1 cellular context compared by ENCODE assay signal in genomic region chr18:79400591-79401381, GRCh38.
TF ChIP-seq lines count a peak whose summit lies in the region.

No MANE protein-coding gene starts in this region.

TF ChIP-seq in SK-N-SH treated with all-trans-retinoic acid at 6 μM for 48 hours, 23 proteins besides CTCF, POLR2A, EP300 and RAD21 (continued from another document):
- TF ChIP-seq, protein P1, sequence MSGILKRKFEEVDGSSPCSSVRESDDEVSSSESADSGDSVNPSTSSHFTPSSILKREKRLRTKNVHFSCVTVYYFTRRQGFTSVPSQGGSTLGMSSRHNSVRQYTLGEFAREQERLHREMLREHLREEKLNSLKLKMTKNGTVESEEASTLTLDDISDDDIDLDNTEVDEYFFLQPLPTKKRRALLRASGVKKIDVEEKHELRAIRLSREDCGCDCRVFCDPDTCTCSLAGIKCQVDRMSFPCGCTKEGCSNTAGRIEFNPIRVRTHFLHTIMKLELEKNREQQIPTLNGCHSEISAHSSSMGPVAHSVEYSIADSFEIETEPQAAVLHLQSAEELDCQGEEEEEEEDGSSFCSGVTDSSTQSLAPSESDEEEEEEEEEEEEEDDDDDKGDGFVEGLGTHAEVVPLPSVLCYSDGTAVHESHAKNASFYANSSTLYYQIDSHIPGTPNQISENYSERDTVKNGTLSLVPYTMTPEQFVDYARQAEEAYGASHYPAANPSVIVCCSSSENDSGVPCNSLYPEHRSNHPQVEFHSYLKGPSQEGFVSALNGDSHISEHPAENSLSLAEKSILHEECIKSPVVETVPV (CRISPR knock-in tag; IDR thresholded peaks at IDR 0.05): no peak
- TF ChIP-seq OSR1 (CRISPR knock-in tag; IDR thresholded peaks at IDR 0.05): no peak
- TF ChIP-seq ZNF565 (CRISPR knock-in tag; conservative IDR thresholded peaks at IDR 0.05; ENCODE audit: low read depth): no peak
- TF ChIP-seq BACH2 (CRISPR knock-in tag; IDR thresholded peaks at IDR 0.05; ENCODE audit: borderline replicate concordance): no peak
- TF ChIP-seq ZC3H10 (CRISPR knock-in tag; IDR thresholded peaks at IDR 0.05): no peak
- no peak for TF ChIP-seq ARNTL (CRISPR knock-in tag; IDR thresholded peaks at IDR 0.05; ENCODE audit: borderline replicate concordance, low read depth)
- no peak for TF ChIP-seq POU6F1 (CRISPR knock-in tag; IDR thresholded peaks at IDR 0.05; ENCODE audit: borderline replicate concordance, low read depth)
- no peak for TF ChIP-seq ZNF70 (CRISPR knock-in tag; IDR thresholded peaks at IDR 0.05)
- TF ChIP-seq GLIS3 (CRISPR knock-in tag; IDR thresholded peaks at IDR 0.05): no peak
- no peak for TF ChIP-seq ZFP30 (CRISPR knock-in tag; IDR thresholded peaks at IDR 0.05)
- no peak for TF ChIP-seq ZFP3 (CRISPR knock-in tag; IDR thresholded peaks at IDR 0.05)
